Comparison of ENCODE assay signal across 12 cellular contexts in genomic region chr7:102273749-102274712, GRCh38. TPM values are rescaled to one million over a fixed set of nuclear protein-coding genes. Genes with fewer than 3 reads are reported as not detected.
DNase-seq lines count a peak whose midpoint lies in the region; ATAC-seq lines count a peak whose summit lies in the region.
"Had no signal": no experiment of that assay in that cellular context is flagged by ENCODE, and none has a peak within 500 bp of the region (broad histone marks: within the 10 kb centered on the region; RNA-seq: fewer than 3 reads in every experiment).

No MANE protein-coding gene starts in this region.

- H3K4me3 Mint-ChIP-seq in activated T-cell treated with anti-CD3 and anti-CD28 coated beads, Interleukin-2, amount 50 U/mL, for 72 hours: no peak overlapping the region
- H3K4me3 Mint-ChIP-seq: T-cell had no signal

- H3K9me3 Mint-ChIP-seq in activated T-cell treated with anti-CD3 and anti-CD28 coated beads, Interleukin-2, amount 50 U/mL, for 72 hours: no peaks in the 10 kb centered on the region
- H3K9me3 Mint-ChIP-seq: T-cell had no signal

- DNase-seq in COLO829 (ENCODE audit: low spot score) (peak; percentile 68), HuH-7.5 (ENCODE audit: low spot score) (peak; percentile 92), SW480 (ENCODE audit: low spot score) (peak; percentile 100), islet precursor cell (peak; percentile 92), DMS79 treated with DMSO at 0.1 percent for 48 hours (lab: John Stamatoyannopoulos, UW) (no peak)
- DNase-seq in activated T-cell treated with anti-CD3 and anti-CD28 coated beads, Interleukin-2, amount 50 U/mL, for 72 hours: no peak
- DNase-seq: aorta, gastrocnemius medialis, NCI-H187 treated with DMSO at 0.1 percent for 48 hours, T-cell had no signal

- H3K27ac Mint-ChIP-seq in activated T-cell treated with anti-CD3 and anti-CD28 coated beads, Interleukin-2, amount 50 U/mL, for 72 hours: no peak overlapping the region
- H3K27ac Mint-ChIP-seq: T-cell had no signal

- no peaks in the 10 kb centered on the region for H3K36me3 Mint-ChIP-seq in activated T-cell treated with anti-CD3 and anti-CD28 coated beads, Interleukin-2, amount 50 U/mL, for 72 hours (ENCODE audit: insufficient read depth in 2 of 2)
- H3K36me3 Mint-ChIP-seq: T-cell had no signal

- no peak for ATAC-seq in activated T-cell treated with anti-CD3 and anti-CD28 coated beads, Interleukin-2, amount 50 U/mL, for 72 hours (replicated peaks in 1 of 2)
- ATAC-seq in GM19351 (IDR thresholded peaks at IDR 0.05; ENCODE audit: unreplicated experiment): no peak
- no peak for ATAC-seq in HG03039 (IDR thresholded peaks at IDR 0.05; ENCODE audit: unreplicated experiment)
- ATAC-seq: gastrocnemius medialis, T-cell had no signal

- H3K27me3 Mint-ChIP-seq in activated T-cell treated with anti-CD3 and anti-CD28 coated beads, Interleukin-2, amount 50 U/mL, for 72 hours (ENCODE audit: low read depth): no peaks in the 10 kb centered on the region
- H3K27me3 Mint-ChIP-seq: T-cell had no signal

- peaks cover under 1% of the 10 kb centered on the region for H3K4me1 Mint-ChIP-seq in activated T-cell treated with anti-CD3 and anti-CD28 coated beads, Interleukin-2, amount 50 U/mL, for 72 hours (ENCODE audit: low read depth)

RNA-seq across cellular contexts. Expression of gene SH2B2, which starts 12.6 kb away (rescaled TPM):
- 1 to 10 TPM; 5.0 to 6.8 TPM for total RNA-seq in activated T-cell treated with anti-CD3 and anti-CD28 coated beads, Interleukin-2, amount 50 U/mL, for 72 hours

Comparison
In these comparisons a context has a peak if more than half of its experiments do, and no peak if none do; other contexts are left out.
1. DNase-seq: peak in COLO829 (single experiment), HuH-7.5 (single experiment), SW480 (single experiment) and islet precursor cell (single experiment); none in activated T-cell treated with anti-CD3 and anti-CD28 coated beads, Interleukin-2, amount 50 U/mL, for 72 hours (0 of 2) and DMS79 treated with DMSO at 0.1 percent for 48 hours (single experiment).